Comparison of ENCODE assay signal across 18 cellular contexts in the genomic region with DNA sequence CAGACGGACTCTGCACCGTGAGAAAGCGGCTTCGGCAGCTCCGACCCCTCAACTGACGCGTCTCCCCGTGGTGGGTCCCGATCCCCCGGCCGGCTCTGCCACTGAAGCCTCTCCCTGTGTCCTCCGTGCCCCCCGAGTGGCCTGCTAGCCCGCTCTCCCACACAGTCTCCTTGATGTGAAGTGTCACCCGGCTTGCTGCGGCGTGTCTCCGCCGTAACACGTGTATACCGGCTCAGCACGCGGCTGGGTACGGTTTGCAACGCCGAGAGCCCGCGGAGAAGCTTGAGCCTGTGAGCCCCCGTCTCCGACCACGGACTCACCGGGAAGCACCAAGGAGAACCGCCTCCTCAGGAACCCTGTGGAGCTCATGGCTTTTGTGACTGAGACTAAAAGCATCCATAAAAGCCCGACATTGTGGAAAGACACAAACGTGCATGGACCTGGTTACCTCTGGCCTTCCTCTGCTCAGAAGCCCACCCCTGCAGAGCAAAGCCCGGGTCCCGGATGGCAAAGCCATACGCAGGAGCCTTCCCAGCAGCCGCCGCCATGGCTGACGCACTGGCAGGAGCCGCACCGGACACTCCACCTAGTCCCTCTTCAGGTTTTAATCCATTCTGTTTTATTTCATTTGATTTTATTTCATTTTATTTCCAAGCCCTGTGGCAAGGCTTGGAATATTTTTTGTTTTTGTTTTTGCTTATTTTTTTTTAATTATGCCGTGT. TPM values are rescaled to one million over a fixed set of nuclear protein-coding genes. Genes with fewer than 3 reads are reported as not detected.
DNase-seq lines count a peak whose midpoint lies in the region; ATAC-seq, FAIRE-seq and TF ChIP-seq lines count a peak whose summit lies in the region.
"Had no signal": no experiment of that assay in that cellular context is flagged by ENCODE, and none has a peak within 500 bp of the region (broad histone marks: within the 10 kb centered on the region; RNA-seq: fewer than 3 reads in every experiment).

No MANE protein-coding gene starts in this region.

- TF ChIP-seq CTCF in HepG2 (CRISPR knock-in tag; IDR thresholded peaks at IDR 0.05), result no peak
- no peak for TF ChIP-seq CTCF in right lobe of liver (IDR thresholded peaks at IDR 0.05)
- TF ChIP-seq CTCF in K562 (IDR thresholded peaks at IDR 0.05 in 2 of 3, conservative IDR thresholded peaks at IDR 0.05 in 1 of 3; ENCODE audit: insufficient read depth in 2 of 3, low read depth in 1 of 3, low read length in 3 of 3), result no peak
- TF ChIP-seq CTCF in osteoblast (IDR thresholded peaks at IDR 0.05; ENCODE audit: extremely low read depth, low read depth, low read length), result no peak

- DNase-seq in HepG2 (ENCODE audit: low spot score) (no peak), right lobe of liver (no peak), K562 (ENCODE audit: extremely low read depth in 1 of 4, low spot score in 3 of 4) (no peak), osteoblast (ENCODE audit: insufficient read length, low spot score, missing footprints) (peak; percentile 73), germinal center (ENCODE audit: low spot score) (no peak), HPDE6-E6E7 (ENCODE audit: extremely low spot score) (no peak)
- DNase-seq in effector memory CD4-positive, alpha-beta T cell, result no peak
- DNase-seq: AML-193; CD4-positive, alpha-beta memory T cell; DMS153; DMS79; GF-D8; GM23248 had no signal

- H3K27ac ChIP-seq in HepG2 (ENCODE audit: extremely low read length, insufficient read depth, low read length) (no peak overlapping the region), right lobe of liver (no peak overlapping the region), K562 (ENCODE audit: extremely low read depth, low read depth, low read length) (no peak overlapping the region), osteoblast (ENCODE audit: low read depth, low read length) (no peak overlapping the region)
- no peak overlapping the region for H3K27ac ChIP-seq in effector memory CD4-positive, alpha-beta T cell (ENCODE audit: insufficient read depth, low read length, poor library complexity, severe bottlenecking)
- H3K27ac ChIP-seq: 22Rv1, A549, GM23248 had no signal

- intact Hi-C loops in HepG2 (cut with micrococcal nuclease; ENCODE audit: unreplicated experiment), result no loop called here
- intact Hi-C loops in right lobe of liver (cut with DNase I), result no loop called here
- intact Hi-C loops in K562 (cut with micrococcal nuclease), result no loop called here

- H3K9me1 ChIP-seq in K562 (ENCODE audit: control insufficient read depth, insufficient read depth, low read length), result no peaks in the 10 kb centered on the region

- TF ChIP-seq RAD21 in HepG2 (CRISPR knock-in tag; IDR thresholded peaks at IDR 0.05), result no peak
- no peak for TF ChIP-seq RAD21 in K562 (CRISPR knock-in tag; conservative IDR thresholded peaks at IDR 0.05 in 1 of 2, IDR thresholded peaks at IDR 0.05 in 1 of 2)

- H3K27me3 ChIP-seq in HepG2 (ENCODE audit: control insufficient read depth in 1 of 2, insufficient read depth in 2 of 2, low read length in 2 of 2) (no peaks in the 10 kb centered on the region), right lobe of liver (peaks cover 0 to 4% of the 10 kb centered on the region in 2 donors), K562 (ENCODE audit: control insufficient read depth in 2 of 2, insufficient read depth in 2 of 2, low read length in 2 of 2) (peaks cover 20 to 46% of the 10 kb centered on the region in 2 experiments), osteoblast (ENCODE audit: insufficient read depth, low read length) (no peaks in the 10 kb centered on the region)
- H3K27me3 ChIP-seq in effector memory CD4-positive, alpha-beta T cell (replicated peaks; ENCODE audit: control insufficient read depth, insufficient read depth, low read length, poor library complexity, severe bottlenecking), result no peaks in the 10 kb centered on the region

- POLR2A ChIA-PET in HepG2 (lab: Yijun Ruan, JAX) (no interaction called here), K562 (lab: Yijun Ruan, JAX) (no interaction called here)

- H3K9me3 ChIP-seq in HepG2 (ENCODE audit: low read length), result no peaks in the 10 kb centered on the region
- H3K9me3 ChIP-seq in right lobe of liver, result no peaks in the 10 kb centered on the region
- no peaks in the 10 kb centered on the region for H3K9me3 ChIP-seq in K562 (replicated peaks; ENCODE audit: control insufficient read depth, insufficient read depth, low read depth, low read length)
- no peaks in the 10 kb centered on the region for H3K9me3 ChIP-seq in osteoblast (ENCODE audit: low read depth, low read length)
- H3K9me3 ChIP-seq in effector memory CD4-positive, alpha-beta T cell (ENCODE audit: control insufficient read depth, low read length), result no peaks in the 10 kb centered on the region
- H3K9me3 ChIP-seq: A549 had no signal

- in situ Hi-C loops in HepG2 (cut with HindIII; ENCODE audit: extremely low pct_ligation_motif_present, low pct_unique_long_range_greater_than_20kb) (no loop called here), K562 (cut with MboI) (no loop called here)

- peaks cover 31% of the 10 kb centered on the region for H3K79me2 ChIP-seq in HepG2 (ENCODE audit: insufficient read depth, low read length)
- H3K79me2 ChIP-seq in K562 (ENCODE audit: control insufficient read depth, insufficient read depth, low read length), result no peaks in the 10 kb centered on the region
- H3K79me2 ChIP-seq in osteoblast (ENCODE audit: insufficient read depth, low read length), result no peaks in the 10 kb centered on the region

- H3K4me1 ChIP-seq in HepG2 (ENCODE audit: insufficient read depth, low read length) (peaks cover 21% of the 10 kb centered on the region), right lobe of liver (no peaks in the 10 kb centered on the region), K562 (replicated peaks in 1 of 2; ENCODE audit: control insufficient read depth in 2 of 2, insufficient read depth in 2 of 2, low read length in 2 of 2) (peaks cover 0 to 14% of the 10 kb centered on the region in 2 experiments; a peak in 1 of 5 replicates), osteoblast (ENCODE audit: insufficient read depth, low read length) (no peaks in the 10 kb centered on the region)
- H3K4me1 ChIP-seq in effector memory CD4-positive, alpha-beta T cell (ENCODE audit: control insufficient read depth, insufficient read depth, low read length, poor library complexity, severe bottlenecking), result no peaks in the 10 kb centered on the region

- H3K4me2 ChIP-seq in HepG2 (ENCODE audit: low read depth, low read length) (no peak overlapping the region), K562 (ENCODE audit: insufficient read depth, low read length) (no peak overlapping the region), osteoblast (ENCODE audit: insufficient read depth, low read length) (no peak overlapping the region)
- H3K4me2 ChIP-seq: A549 had no signal

- H2AFZ ChIP-seq in HepG2 (ENCODE audit: low read length), result no peak overlapping the region
- H2AFZ ChIP-seq in K562 (ENCODE audit: low read depth, low read length), result no peak overlapping the region
- no peak overlapping the region for H2AFZ ChIP-seq in osteoblast (ENCODE audit: low read length)
- H2AFZ ChIP-seq: GM23248 had no signal

- no peak overlapping the region for H3K9ac ChIP-seq in HepG2 (ENCODE audit: insufficient read depth, low read depth, low read length)
- H3K9ac ChIP-seq in K562 (ENCODE audit: insufficient read depth in 1 of 2, low read depth in 2 of 2, low read length in 2 of 2), result no peak overlapping the region
- H3K9ac ChIP-seq: GM23248 had no signal

- CTCF ChIA-PET in HepG2 (lab: Yijun Ruan, JAX; ENCODE audit: low intra/inter-chr PET ratio, low total read pairs) (no interaction called here), K562 (lab: Yijun Ruan, JAX; ENCODE audit: low intra/inter-chr PET ratio) (no interaction called here)

- TF ChIP-seq EP300 in HepG2 (IDR thresholded peaks at IDR 0.05; ENCODE audit: low read depth in 2 of 2, low read length in 2 of 2) (no peak), HepG2 (CRISPR knock-in tag; IDR thresholded peaks at IDR 0.05; ENCODE audit: borderline replicate concordance) (no peak), K562 (IDR thresholded peaks at IDR 0.05; ENCODE audit: low read length) (no peak)

- no peak for FAIRE-seq in HepG2 (lab: Jason Lieb, UNC)
- no peak for FAIRE-seq in K562 (lab: Jason Lieb, UNC)
- FAIRE-seq: A549, GM19239, H54 had no signal

- H3K36me3 ChIP-seq in HepG2 (replicated peaks in 1 of 2; ENCODE audit: control insufficient read depth in 1 of 2, insufficient read depth in 2 of 2, low read length in 2 of 2) (no peaks in the 10 kb centered on the region; a peak in 1 of 5 replicates), right lobe of liver (no peaks in the 10 kb centered on the region), K562 (ENCODE audit: control insufficient read depth, insufficient read depth, low read length) (no peaks in the 10 kb centered on the region), osteoblast (ENCODE audit: insufficient read depth, low read length) (no peaks in the 10 kb centered on the region)
- no peaks in the 10 kb centered on the region for H3K36me3 ChIP-seq in effector memory CD4-positive, alpha-beta T cell (ENCODE audit: control insufficient read depth, insufficient read depth, low read length)

- ATAC-seq in HepG2 (no peak), right lobe of liver (no peak), K562 (no peak), GM18511 (IDR thresholded peaks at IDR 0.05; ENCODE audit: unreplicated experiment) (no peak)

- BruUV-seq in HepG2 (replicated peaks; lab: Mats Ljungman, UMichigan) (no TSS peak), K562 (replicated peaks; lab: Mats Ljungman, UMichigan) (no TSS peak)

- H4K20me1 ChIP-seq in HepG2 (ENCODE audit: insufficient read depth, low read length), result peaks cover 26% of the 10 kb centered on the region; the same call in 1 of the 2 replicates
- H4K20me1 ChIP-seq in K562 (replicated peaks; ENCODE audit: control insufficient read depth, insufficient read depth, low read length), result no peaks in the 10 kb centered on the region; the same call in 1 of the 2 replicates
- no peaks in the 10 kb centered on the region for H4K20me1 ChIP-seq in osteoblast (ENCODE audit: insufficient read depth, low read length)

- no peak overlapping the region for H3K4me3 ChIP-seq in HepG2 (replicated peaks in 1 of 3; ENCODE audit: insufficient read depth in 1 of 3, low read depth in 2 of 3, low read length in 3 of 3)
- no peak overlapping the region for H3K4me3 ChIP-seq in right lobe of liver
- no peak overlapping the region for H3K4me3 ChIP-seq in K562
- H3K4me3 ChIP-seq in osteoblast (ENCODE audit: insufficient read depth, low read length), result no peak overlapping the region
- no peak overlapping the region for H3K4me3 ChIP-seq in effector memory CD4-positive, alpha-beta T cell (ENCODE audit: insufficient read depth, low read depth, low read length, poor library complexity, severe bottlenecking)
- H3K4me3 ChIP-seq: A549, GM23248 had no signal

- TF ChIP-seq POLR2A in HepG2 (IDR thresholded peaks at IDR 0.05; ENCODE audit: insufficient read depth in 1 of 2, low read depth in 2 of 2, low read length in 2 of 2), result no peak
- TF ChIP-seq POLR2A in right lobe of liver (IDR thresholded peaks at IDR 0.05), result no peak
- TF ChIP-seq POLR2A in K562 (conservative IDR thresholded peaks at IDR 0.05), result no peak

- 96% methylated on average over 42 of the region's 44 CpGs for WGBS in HepG2 (ENCODE audit: low lambda C conversion rate)
- 80% methylated on average over 9 of the region's 44 CpGs for WGBS in right lobe of liver (ENCODE audit: insufficient coverage, low coverage, low lambda C conversion rate, missing lambda C conversion rate)
- 7% methylated on average over 44 of the region's 44 CpGs for WGBS in K562 (ENCODE audit: insufficient coverage, low coverage, missing lambda C conversion rate)

RNA-seq across cellular contexts. Expression of gene PTPRN2, which starts 17.0 kb away (rescaled TPM):
- total RNA-seq in HepG2 (2016; rRNA removed; fragmentation: Illumina TruSeq; extraction: Trizol) (1.7 and 2.5 TPM in 2 replicates), right lobe of liver (under 1 TPM; 0.15 to 0.87 (median 0.67) TPM), K562 (2014; rRNA removed) (not detected in 2 replicates), K562 (2014; rRNA removed; fragmentation: Illumina TruSeq; extraction: Trizol) (not detected in 2 replicates), K562 (2015; rRNA removed; fragmentation: Illumina TruSeq; extraction: Trizol) (not detected in 2 replicates), K562 (2021) (0.09 TPM in 1 of 2 replicates, not detected in the other), osteoblast (0.36 and 0.88 TPM in 2 replicates)
- 0.88 and 1.4 TPM in 2 replicates for total RNA-seq in HepG2 (2016; cell fraction: cytosol; rRNA removed; fragmentation: Illumina TruSeq; extraction: Trizol; ENCODE audit: low read depth)
- total RNA-seq in HepG2 (2016; cell fraction: insoluble cytoplasmic fraction; rRNA removed; fragmentation: Illumina TruSeq; extraction: Trizol), result 1.4 and 2.6 TPM in 2 replicates
- 2.3 TPM in 2 replicates for total RNA-seq in HepG2 (2016; cell fraction: membrane; rRNA removed; fragmentation: Illumina TruSeq; extraction: Trizol)
- total RNA-seq in HepG2 (2016; cell fraction: nucleus; rRNA removed; fragmentation: Illumina TruSeq; extraction: Trizol), result 3.7 and 5.0 TPM in 2 replicates
- polyA plus RNA-seq in HepG2 (2011; rRNA removed) (24.2 and 50.0 TPM in 2 replicates), K562 (2011; rRNA removed) (not detected in 2 replicates), K562 (2014; fragmentation: Illumina TruSeq; extraction: Trizol) (not detected in 2 replicates), K562 (2014; fragmentation: Nextera tagmentation; extraction: Ambion mirVana) (not detected), K562 (2014; rRNA removed) (not detected in 2 replicates)
- 42.2 and 59.6 TPM in 2 replicates for polyA plus RNA-seq in HepG2 (2011; cell fraction: cytosol; rRNA removed)
- 73.6 and 81.5 TPM in 2 replicates for polyA plus RNA-seq in HepG2 (2011; cell fraction: nucleus; rRNA removed)
- polyA plus RNA-seq in HepG2 (2012), result 49.0 and 72.5 TPM in 2 replicates
- polyA plus RNA-seq in HepG2 (2016; cell fraction: cytosol; fragmentation: Illumina TruSeq; extraction: Trizol; ENCODE audit: low read depth), result 0.94 and 1.3 TPM in 2 replicates
- 2.5 TPM in 2 replicates for polyA plus RNA-seq in HepG2 (2016; cell fraction: insoluble cytoplasmic fraction; fragmentation: Illumina TruSeq; extraction: Trizol; ENCODE audit: low read depth)
- 1.7 and 2.2 TPM in 2 replicates for polyA plus RNA-seq in HepG2 (2016; cell fraction: membrane; fragmentation: Illumina TruSeq; extraction: Trizol; ENCODE audit: low read depth)
- 3.0 and 5.1 TPM in 2 replicates for polyA plus RNA-seq in HepG2 (2016; cell fraction: nucleus; fragmentation: Illumina TruSeq; extraction: Trizol; ENCODE audit: insufficient read depth, low read depth)
- polyA minus RNA-seq in HepG2 (2011; rRNA and poly(A)+ RNA removed; ENCODE audit: low replicate concordance), result 35.1 TPM in 1 of 2 replicates, not detected in the other
- polyA minus RNA-seq in HepG2 (2011; cell fraction: cytosol; rRNA and poly(A)+ RNA removed), result 18.6 and 43.5 TPM in 2 replicates
- polyA minus RNA-seq in HepG2 (2011; cell fraction: nucleus; rRNA and poly(A)+ RNA removed), result 33.3 and 45.4 TPM in 2 replicates
- not detected in 2 replicates for total RNA-seq in K562 (2011; cell fraction: chromatin; rRNA removed; ENCODE audit: low replicate concordance)
- total RNA-seq in K562 (2011; cell fraction: nucleolus; rRNA removed), result not detected in 2 replicates
- not detected in 2 replicates for total RNA-seq in K562 (2011; cell fraction: nucleoplasm; rRNA removed)
- polyA plus RNA-seq in K562 (2011; cell fraction: cytosol; rRNA removed), result not detected in 2 replicates
- polyA plus RNA-seq in K562 (2011; cell fraction: nucleus; rRNA removed), result not detected in 2 replicates
- polyA plus RNA-seq in K562 (2012), result 0.04 TPM in 1 of 2 replicates, not detected in the other
- polyA minus RNA-seq in K562 (2011; rRNA and poly(A)+ RNA removed), result not detected in 2 replicates
- 0.73 TPM in 1 of 2 replicates, not detected in the other for polyA minus RNA-seq in K562 (2011; cell fraction: cytosol; rRNA and poly(A)+ RNA removed)
- not detected in 2 replicates for polyA minus RNA-seq in K562 (2011; cell fraction: nucleus; rRNA and poly(A)+ RNA removed)
- total RNA-seq: GM23248 had no signal

Comparison
In these comparisons a context has a peak if more than half of its experiments do, and no peak if none do; other contexts are left out.
1. Of the 241 proteins assayed by ChIP-seq in both HepG2 and K562: peak only in HepG2: none; only in K562: EZH2; in both: none; in neither: 240.